ENCODE assay signal across 1 cellular context in the genomic region with DNA sequence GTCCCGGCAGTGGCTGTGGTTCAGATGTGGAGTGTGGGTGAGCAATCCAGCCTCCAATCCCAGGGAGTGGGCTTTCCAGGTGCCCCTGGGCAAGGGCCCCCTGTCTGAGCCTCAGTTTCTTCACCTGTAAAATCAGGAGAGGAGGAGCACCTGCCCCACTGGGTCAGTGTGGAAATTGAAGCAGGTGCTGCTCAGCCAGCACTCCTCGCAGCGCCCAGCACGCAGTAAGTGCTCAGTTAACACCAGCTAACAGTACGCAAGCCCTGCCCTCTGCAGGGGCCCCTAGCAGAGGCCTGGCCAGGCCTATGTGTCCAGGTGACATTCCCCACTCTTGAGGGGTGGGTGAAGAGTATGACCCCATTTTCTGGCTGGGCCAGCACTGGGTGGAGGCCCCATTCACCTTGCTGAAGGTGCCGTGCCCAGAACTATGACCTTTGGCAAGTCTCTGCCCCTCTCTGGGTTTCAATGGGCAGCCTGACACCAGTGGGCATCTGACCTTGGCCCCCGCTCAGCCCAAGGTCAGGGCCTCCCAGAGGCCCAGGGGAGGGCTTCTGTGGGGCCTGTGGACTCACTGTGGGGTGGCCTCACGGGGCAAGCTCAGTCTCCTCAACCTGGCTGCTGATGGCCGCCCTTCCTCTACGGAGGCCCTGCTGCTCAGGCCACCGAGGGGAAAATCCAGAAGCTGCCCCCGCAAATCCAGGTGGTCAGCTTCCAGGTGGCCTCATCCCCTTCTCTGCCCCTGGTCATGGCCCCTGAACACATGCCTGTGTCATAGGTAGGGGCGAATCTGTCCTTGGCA.
TF ChIP-seq lines count a peak whose summit lies in the region.

No MANE protein-coding gene starts in this region.

TF ChIP-seq in WTC11, 78 proteins besides CTCF, POLR2A, EP300 and RAD21 (continued from another document):
- TF ChIP-seq, protein P1, sequence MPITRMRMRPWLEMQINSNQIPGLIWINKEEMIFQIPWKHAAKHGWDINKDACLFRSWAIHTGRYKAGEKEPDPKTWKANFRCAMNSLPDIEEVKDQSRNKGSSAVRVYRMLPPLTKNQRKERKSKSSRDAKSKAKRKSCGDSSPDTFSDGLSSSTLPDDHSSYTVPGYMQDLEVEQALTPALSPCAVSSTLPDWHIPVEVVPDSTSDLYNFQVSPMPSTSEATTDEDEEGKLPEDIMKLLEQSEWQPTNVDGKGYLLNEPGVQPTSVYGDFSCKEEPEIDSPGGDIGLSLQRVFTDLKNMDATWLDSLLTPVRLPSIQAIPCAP (CRISPR knock-in tag; IDR thresholded peaks at IDR 0.05), result no peak
- TF ChIP-seq CBFB (CRISPR knock-in tag; IDR thresholded peaks at IDR 0.05; ENCODE audit: low read depth) (no peak), ZNF263 (CRISPR knock-in tag; IDR thresholded peaks at IDR 0.05; ENCODE audit: low read depth) (no peak), RELA (CRISPR knock-in tag; IDR thresholded peaks at IDR 0.05; ENCODE audit: borderline replicate concordance) (no peak), ZNF138 (CRISPR knock-in tag; conservative IDR thresholded peaks at IDR 0.05) (no peak), JAZF1 (CRISPR knock-in tag; IDR thresholded peaks at IDR 0.05) (no peak), NFE2L1 (CRISPR knock-in tag; IDR thresholded peaks at IDR 0.05) (no peak), PRRX2 (CRISPR knock-in tag; IDR thresholded peaks at IDR 0.05) (no peak), TCF7 (CRISPR knock-in tag; IDR thresholded peaks at IDR 0.05; ENCODE audit: low read depth) (no peak)
- TF ChIP-seq, protein P2, sequence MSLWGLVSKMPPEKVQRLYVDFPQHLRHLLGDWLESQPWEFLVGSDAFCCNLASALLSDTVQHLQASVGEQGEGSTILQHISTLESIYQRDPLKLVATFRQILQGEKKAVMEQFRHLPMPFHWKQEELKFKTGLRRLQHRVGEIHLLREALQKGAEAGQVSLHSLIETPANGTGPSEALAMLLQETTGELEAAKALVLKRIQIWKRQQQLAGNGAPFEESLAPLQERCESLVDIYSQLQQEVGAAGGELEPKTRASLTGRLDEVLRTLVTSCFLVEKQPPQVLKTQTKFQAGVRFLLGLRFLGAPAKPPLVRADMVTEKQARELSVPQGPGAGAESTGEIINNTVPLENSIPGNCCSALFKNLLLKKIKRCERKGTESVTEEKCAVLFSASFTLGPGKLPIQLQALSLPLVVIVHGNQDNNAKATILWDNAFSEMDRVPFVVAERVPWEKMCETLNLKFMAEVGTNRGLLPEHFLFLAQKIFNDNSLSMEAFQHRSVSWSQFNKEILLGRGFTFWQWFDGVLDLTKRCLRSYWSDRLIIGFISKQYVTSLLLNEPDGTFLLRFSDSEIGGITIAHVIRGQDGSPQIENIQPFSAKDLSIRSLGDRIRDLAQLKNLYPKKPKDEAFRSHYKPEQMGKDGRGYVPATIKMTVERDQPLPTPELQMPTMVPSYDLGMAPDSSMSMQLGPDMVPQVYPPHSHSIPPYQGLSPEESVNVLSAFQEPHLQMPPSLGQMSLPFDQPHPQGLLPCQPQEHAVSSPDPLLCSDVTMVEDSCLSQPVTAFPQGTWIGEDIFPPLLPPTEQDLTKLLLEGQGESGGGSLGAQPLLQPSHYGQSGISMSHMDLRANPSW (CRISPR knock-in tag; conservative IDR thresholded peaks at IDR 0.05; ENCODE audit: low read depth), result no peak
- TF ChIP-seq, protein P3, sequence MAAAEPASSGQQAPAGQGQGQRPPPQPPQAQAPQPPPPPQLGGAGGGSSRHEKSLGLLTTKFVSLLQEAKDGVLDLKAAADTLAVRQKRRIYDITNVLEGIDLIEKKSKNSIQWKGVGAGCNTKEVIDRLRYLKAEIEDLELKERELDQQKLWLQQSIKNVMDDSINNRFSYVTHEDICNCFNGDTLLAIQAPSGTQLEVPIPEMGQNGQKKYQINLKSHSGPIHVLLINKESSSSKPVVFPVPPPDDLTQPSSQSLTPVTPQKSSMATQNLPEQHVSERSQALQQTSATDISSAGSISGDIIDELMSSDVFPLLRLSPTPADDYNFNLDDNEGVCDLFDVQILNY (CRISPR knock-in tag; IDR thresholded peaks at IDR 0.05), result no peak
- TF ChIP-seq, protein P4, sequence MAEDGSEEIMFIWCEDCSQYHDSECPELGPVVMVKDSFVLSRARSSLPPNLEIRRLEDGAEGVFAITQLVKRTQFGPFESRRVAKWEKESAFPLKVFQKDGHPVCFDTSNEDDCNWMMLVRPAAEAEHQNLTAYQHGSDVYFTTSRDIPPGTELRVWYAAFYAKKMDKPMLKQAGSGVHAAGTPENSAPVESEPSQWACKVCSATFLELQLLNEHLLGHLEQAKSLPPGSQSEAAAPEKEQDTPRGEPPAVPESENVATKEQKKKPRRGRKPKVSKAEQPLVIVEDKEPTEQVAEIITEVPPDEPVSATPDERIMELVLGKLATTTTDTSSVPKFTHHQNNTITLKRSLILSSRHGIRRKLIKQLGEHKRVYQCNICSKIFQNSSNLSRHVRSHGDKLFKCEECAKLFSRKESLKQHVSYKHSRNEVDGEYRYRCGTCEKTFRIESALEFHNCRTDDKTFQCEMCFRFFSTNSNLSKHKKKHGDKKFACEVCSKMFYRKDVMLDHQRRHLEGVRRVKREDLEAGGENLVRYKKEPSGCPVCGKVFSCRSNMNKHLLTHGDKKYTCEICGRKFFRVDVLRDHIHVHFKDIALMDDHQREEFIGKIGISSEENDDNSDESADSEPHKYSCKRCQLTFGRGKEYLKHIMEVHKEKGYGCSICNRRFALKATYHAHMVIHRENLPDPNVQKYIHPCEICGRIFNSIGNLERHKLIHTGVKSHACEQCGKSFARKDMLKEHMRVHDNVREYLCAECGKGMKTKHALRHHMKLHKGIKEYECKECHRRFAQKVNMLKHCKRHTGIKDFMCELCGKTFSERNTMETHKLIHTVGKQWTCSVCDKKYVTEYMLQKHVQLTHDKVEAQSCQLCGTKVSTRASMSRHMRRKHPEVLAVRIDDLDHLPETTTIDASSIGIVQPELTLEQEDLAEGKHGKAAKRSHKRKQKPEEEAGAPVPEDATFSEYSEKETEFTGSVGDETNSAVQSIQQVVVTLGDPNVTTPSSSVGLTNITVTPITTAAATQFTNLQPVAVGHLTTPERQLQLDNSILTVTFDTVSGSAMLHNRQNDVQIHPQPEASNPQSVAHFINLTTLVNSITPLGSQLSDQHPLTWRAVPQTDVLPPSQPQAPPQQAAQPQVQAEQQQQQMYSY (CRISPR knock-in tag; IDR thresholded peaks at IDR 0.05), result no peak
- TF ChIP-seq, protein P5, sequence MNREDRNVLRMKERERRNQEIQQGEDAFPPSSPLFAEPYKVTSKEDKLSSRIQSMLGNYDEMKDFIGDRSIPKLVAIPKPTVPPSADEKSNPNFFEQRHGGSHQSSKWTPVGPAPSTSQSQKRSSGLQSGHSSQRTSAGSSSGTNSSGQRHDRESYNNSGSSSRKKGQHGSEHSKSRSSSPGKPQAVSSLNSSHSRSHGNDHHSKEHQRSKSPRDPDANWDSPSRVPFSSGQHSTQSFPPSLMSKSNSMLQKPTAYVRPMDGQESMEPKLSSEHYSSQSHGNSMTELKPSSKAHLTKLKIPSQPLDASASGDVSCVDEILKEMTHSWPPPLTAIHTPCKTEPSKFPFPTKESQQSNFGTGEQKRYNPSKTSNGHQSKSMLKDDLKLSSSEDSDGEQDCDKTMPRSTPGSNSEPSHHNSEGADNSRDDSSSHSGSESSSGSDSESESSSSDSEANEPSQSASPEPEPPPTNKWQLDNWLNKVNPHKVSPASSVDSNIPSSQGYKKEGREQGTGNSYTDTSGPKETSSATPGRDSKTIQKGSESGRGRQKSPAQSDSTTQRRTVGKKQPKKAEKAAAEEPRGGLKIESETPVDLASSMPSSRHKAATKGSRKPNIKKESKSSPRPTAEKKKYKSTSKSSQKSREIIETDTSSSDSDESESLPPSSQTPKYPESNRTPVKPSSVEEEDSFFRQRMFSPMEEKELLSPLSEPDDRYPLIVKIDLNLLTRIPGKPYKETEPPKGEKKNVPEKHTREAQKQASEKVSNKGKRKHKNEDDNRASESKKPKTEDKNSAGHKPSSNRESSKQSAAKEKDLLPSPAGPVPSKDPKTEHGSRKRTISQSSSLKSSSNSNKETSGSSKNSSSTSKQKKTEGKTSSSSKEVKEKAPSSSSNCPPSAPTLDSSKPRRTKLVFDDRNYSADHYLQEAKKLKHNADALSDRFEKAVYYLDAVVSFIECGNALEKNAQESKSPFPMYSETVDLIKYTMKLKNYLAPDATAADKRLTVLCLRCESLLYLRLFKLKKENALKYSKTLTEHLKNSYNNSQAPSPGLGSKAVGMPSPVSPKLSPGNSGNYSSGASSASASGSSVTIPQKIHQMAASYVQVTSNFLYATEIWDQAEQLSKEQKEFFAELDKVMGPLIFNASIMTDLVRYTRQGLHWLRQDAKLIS (CRISPR knock-in tag; IDR thresholded peaks at IDR 0.05; ENCODE audit: borderline replicate concordance), result no peak
- TF ChIP-seq, protein P6, sequence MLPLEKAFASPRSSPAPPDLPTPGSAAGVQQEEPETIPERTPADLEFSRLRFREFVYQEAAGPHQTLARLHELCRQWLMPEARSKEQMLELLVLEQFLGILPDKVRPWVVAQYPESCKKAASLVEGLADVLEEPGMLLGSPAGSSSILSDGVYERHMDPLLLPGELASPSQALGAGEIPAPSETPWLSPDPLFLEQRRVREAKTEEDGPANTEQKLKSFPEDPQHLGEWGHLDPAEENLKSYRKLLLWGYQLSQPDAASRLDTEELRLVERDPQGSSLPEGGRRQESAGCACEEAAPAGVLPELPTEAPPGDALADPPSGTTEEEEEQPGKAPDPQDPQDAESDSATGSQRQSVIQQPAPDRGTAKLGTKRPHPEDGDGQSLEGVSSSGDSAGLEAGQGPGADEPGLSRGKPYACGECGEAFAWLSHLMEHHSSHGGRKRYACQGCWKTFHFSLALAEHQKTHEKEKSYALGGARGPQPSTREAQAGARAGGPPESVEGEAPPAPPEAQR (CRISPR knock-in tag; IDR thresholded peaks at IDR 0.05), result no peak
